2 cellular contexts compared by ENCODE assay signal in the genomic region with DNA sequence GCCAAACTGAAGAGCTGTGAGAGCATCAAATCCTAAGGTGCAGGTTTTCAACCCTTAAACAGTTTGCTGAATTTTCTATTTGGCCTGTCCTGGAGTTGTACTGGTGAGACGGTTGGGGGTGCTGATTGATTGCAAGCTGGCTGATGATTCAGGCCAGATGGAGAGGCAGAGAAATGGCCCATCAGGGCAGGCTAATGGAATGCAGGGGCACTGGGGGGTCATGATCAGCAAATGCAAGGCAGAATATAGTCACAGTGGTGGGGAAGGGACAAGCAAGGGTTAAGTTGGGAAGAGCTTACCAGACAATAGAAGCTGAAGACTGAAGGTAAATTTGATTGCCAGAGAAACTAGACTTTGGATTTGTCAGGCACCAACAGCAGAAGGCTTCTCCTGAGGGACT.
TF ChIP-seq lines count a peak whose summit lies in the region.

No MANE protein-coding gene starts in this region.

TF ChIP-seq in GM23338, 12 proteins besides CTCF, POLR2A, EP300 and RAD21:
- TF ChIP-seq, protein P1, sequence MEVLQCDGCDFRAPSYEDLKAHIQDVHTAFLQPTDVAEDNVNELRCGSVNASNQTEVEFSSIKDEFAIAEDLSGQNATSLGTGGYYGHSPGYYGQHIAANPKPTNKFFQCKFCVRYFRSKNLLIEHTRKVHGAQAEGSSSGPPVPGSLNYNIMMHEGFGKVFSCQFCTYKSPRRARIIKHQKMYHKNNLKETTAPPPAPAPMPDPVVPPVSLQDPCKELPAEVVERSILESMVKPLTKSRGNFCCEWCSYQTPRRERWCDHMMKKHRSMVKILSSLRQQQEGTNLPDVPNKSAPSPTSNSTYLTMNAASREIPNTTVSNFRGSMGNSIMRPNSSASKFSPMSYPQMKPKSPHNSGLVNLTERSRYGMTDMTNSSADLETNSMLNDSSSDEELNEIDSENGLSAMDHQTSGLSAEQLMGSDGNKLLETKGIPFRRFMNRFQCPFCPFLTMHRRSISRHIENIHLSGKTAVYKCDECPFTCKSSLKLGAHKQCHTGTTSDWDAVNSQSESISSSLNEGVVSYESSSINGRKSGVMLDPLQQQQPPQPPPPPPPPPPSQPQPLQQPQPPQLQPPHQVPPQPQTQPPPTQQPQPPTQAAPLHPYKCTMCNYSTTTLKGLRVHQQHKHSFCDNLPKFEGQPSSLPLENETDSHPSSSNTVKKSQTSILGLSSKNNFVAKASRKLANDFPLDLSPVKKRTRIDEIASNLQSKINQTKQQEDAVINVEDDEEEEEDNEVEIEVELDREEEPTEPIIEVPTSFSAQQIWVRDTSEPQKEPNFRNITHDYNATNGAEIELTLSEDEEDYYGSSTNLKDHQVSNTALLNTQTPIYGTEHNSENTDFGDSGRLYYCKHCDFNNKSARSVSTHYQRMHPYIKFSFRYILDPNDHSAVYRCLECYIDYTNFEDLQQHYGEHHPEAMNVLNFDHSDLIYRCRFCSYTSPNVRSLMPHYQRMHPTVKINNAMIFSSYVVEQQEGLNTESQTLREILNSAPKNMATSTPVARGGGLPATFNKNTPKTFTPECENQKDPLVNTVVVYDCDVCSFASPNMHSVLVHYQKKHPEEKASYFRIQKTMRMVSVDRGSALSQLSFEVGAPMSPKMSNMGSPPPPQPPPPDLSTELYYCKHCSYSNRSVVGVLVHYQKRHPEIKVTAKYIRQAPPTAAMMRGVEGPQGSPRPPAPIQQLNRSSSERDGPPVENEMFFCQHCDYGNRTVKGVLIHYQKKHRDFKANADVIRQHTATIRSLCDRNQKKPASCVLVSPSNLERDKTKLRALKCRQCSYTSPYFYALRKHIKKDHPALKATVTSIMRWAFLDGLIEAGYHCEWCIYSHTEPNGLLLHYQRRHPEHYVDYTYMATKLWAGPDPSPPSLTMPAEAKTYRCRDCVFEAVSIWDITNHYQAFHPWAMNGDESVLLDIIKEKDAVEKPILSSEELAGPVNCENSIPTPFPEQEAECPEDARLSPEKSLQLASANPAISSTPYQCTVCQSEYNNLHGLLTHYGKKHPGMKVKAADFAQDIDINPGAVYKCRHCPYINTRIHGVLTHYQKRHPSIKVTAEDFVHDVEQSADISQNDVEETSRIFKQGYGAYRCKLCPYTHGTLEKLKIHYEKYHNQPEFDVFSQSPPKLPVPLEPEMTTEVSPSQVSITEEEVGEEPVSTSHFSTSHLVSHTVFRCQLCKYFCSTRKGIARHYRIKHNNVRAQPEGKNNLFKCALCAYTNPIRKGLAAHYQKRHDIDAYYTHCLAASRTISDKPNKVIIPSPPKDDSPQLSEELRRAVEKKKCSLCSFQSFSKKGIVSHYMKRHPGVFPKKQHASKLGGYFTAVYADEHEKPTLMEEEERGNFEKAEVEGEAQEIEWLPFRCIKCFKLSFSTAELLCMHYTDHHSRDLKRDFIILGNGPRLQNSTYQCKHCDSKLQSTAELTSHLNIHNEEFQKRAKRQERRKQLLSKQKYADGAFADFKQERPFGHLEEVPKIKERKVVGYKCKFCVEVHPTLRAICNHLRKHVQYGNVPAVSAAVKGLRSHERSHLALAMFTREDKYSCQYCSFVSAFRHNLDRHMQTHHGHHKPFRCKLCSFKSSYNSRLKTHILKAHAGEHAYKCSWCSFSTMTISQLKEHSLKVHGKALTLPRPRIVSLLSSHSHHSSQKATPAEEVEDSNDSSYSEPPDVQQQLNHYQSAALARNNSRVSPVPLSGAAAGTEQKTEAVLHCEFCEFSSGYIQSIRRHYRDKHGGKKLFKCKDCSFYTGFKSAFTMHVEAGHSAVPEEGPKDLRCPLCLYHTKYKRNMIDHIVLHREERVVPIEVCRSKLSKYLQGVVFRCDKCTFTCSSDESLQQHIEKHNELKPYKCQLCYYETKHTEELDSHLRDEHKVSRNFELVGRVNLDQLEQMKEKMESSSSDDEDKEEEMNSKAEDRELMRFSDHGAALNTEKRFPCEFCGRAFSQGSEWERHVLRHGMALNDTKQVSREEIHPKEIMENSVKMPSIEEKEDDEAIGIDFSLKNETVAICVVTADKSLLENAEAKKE (CRISPR knock-in tag; IDR thresholded peaks at IDR 0.05): no peak
- TF ChIP-seq ZNF114 (CRISPR knock-in tag; IDR thresholded peaks at IDR 0.05) (no peak), EZH2phosphoT487 (IDR thresholded peaks at IDR 0.05; ENCODE audit: unreplicated experiment) (no peak), CREB1 (CRISPR knock-in tag; IDR thresholded peaks at IDR 0.05; ENCODE audit: low read depth) (no peak)

TF ChIP-seq in WTC11, 78 proteins besides CTCF, POLR2A, EP300 and RAD21:
- TF ChIP-seq, protein P2, sequence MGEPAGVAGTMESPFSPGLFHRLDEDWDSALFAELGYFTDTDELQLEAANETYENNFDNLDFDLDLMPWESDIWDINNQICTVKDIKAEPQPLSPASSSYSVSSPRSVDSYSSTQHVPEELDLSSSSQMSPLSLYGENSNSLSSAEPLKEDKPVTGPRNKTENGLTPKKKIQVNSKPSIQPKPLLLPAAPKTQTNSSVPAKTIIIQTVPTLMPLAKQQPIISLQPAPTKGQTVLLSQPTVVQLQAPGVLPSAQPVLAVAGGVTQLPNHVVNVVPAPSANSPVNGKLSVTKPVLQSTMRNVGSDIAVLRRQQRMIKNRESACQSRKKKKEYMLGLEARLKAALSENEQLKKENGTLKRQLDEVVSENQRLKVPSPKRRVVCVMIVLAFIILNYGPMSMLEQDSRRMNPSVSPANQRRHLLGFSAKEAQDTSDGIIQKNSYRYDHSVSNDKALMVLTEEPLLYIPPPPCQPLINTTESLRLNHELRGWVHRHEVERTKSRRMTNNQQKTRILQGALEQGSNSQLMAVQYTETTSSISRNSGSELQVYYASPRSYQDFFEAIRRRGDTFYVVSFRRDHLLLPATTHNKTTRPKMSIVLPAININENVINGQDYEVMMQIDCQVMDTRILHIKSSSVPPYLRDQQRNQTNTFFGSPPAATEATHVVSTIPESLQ (CRISPR knock-in tag; IDR thresholded peaks at IDR 0.05): no peak
- peak; percentile 61; the same call in 1 of the 2 replicates for TF ChIP-seq TEAD1 (CRISPR knock-in tag; IDR thresholded peaks at IDR 0.05)
